ENCODE assay signal across 9 cellular contexts in genomic region chr5:126358525-126358924, GRCh38.
DNase-seq lines count a peak whose midpoint lies in the region; ATAC-seq and TF ChIP-seq lines count a peak whose summit lies in the region.
"Had no signal": no experiment of that assay in that cellular context is flagged by ENCODE, and none has a peak within 500 bp of the region (broad histone marks: within the 10 kb centered on the region; RNA-seq: fewer than 3 reads in every experiment).

No MANE protein-coding gene starts in this region.

- no peak overlapping the region for H3K9ac ChIP-seq in GM23248

- no peaks in the 10 kb centered on the region for H3K9me2 ChIP-seq in GM23248 (ENCODE audit: insufficient read depth)
- no peaks in the 10 kb centered on the region for H3K9me2 ChIP-seq in PC-9 (ENCODE audit: insufficient read depth)

- WGBS in GM23248 (ENCODE audit: low coverage in 1 of 2, low lambda C conversion rate in 2 of 2, missing lambda C conversion rate in 2 of 2), 2 experiments, result 56 to 66% methylated on average over 4 of the region's 4 CpGs
- 51% methylated on average over 4 of the region's 4 CpGs for WGBS in prostate gland

- H4K20me1 ChIP-seq in GM23248 (ENCODE audit: insufficient read depth) (no peaks in the 10 kb centered on the region), PC-9 (ENCODE audit: insufficient read depth) (no peaks in the 10 kb centered on the region)

- H2AFZ ChIP-seq in GM23248 (no peak overlapping the region), PC-9 (no peak overlapping the region)

- peaks cover 24% of the 10 kb centered on the region for H3F3A ChIP-seq in GM23248 (ENCODE audit: insufficient read depth)
- H3F3A ChIP-seq in PC-9 (ENCODE audit: insufficient read depth, low read depth), result peaks cover 21% of the 10 kb centered on the region; the same call in 1 of the 2 replicates

- no peaks in the 10 kb centered on the region for H3K27me3 ChIP-seq in GM23248 (replicated peaks; ENCODE audit: insufficient read depth)
- no peaks in the 10 kb centered on the region for H3K27me3 ChIP-seq in PC-9 (ENCODE audit: insufficient read depth, low read depth)
- H3K27me3 ChIP-seq in prostate gland (replicated peaks; ENCODE audit: insufficient read depth), result no peaks in the 10 kb centered on the region

- CTCF ChIA-PET in PC-9 (lab: Charles Lee), result no interaction called here

- ATAC-seq in GM18867 (IDR thresholded peaks at IDR 0.05; ENCODE audit: unreplicated experiment) (peak; percentile 88), HG03565 (IDR thresholded peaks at IDR 0.05; ENCODE audit: unreplicated experiment) (peak; percentile 90)

- H3K79me2 ChIP-seq in GM23248 (ENCODE audit: insufficient read depth), result no peaks in the 10 kb centered on the region
- no peaks in the 10 kb centered on the region for H3K79me2 ChIP-seq in PC-9 (ENCODE audit: low read depth)

- in situ Hi-C loops in GM23248 (cut with MboI), result no loop called here

- H3K9me3 ChIP-seq in GM23248 (ENCODE audit: low read depth) (peaks cover 6% of the 10 kb centered on the region), PC-9 (ENCODE audit: insufficient read depth, low read depth) (no peaks in the 10 kb centered on the region), prostate gland (no peaks in the 10 kb centered on the region)

- peaks cover 24% of the 10 kb centered on the region for H3K4me1 ChIP-seq in GM23248 (ENCODE audit: insufficient read depth)
- peaks cover 32% of the 10 kb centered on the region for H3K4me1 ChIP-seq in PC-9 (replicated peaks; ENCODE audit: insufficient read depth)
- H3K4me1 ChIP-seq in prostate gland (replicated peaks), result no peaks in the 10 kb centered on the region

- no peak for TF ChIP-seq POLR2A in prostate gland (IDR thresholded peaks at IDR 0.05)

- 0 out of 2 replicates have a peak, but pooled peaks cover 6% of the 10 kb centered on the region for H3K36me3 ChIP-seq in GM23248 (ENCODE audit: low read depth)
- no peaks in the 10 kb centered on the region for H3K36me3 ChIP-seq in PC-9 (ENCODE audit: low read depth)
- H3K36me3 ChIP-seq in prostate gland, result no peaks in the 10 kb centered on the region

- no peak overlapping the region for H3K4me3 ChIP-seq in GM23248
- H3K4me3 ChIP-seq in PC-9, result no peak overlapping the region
- no peak overlapping the region for H3K4me3 ChIP-seq in prostate gland

- H3K27ac ChIP-seq in GM23248, result no peak overlapping the region
- no peak overlapping the region for H3K27ac ChIP-seq in PC-9
- no peak overlapping the region for H3K27ac ChIP-seq in prostate gland

- no peak overlapping the region for H3K4me2 ChIP-seq in GM23248 (ENCODE audit: unreplicated experiment)
- no peak overlapping the region for H3K4me2 ChIP-seq in PC-9

- BruUV-seq in PC-9 (replicated peaks; lab: Mats Ljungman, UMichigan), result no TSS peak

- TF ChIP-seq CTCF in PC-9 (conservative IDR thresholded peaks at IDR 0.05) (no peak), prostate gland (IDR thresholded peaks at IDR 0.05) (no peak)

- intact Hi-C loops in PC-9 (cut with micrococcal nuclease; ENCODE audit: unreplicated experiment), result loop anchor here (10.0 kb wide), 1 partner anchor 416 kb away; the partner anchor contains the start of gene LMNB1
- intact Hi-C loops in prostate gland (cut with DNase I), result no loop called here

- peak; percentile 39 for DNase-seq in GM23248
- peak; percentile 23 for DNase-seq in iris pigment epithelial cell (ENCODE audit: low read depth)
- DNase-seq in PC-9, result no peak
- no peak for DNase-seq in NCI-H510A (lab: John Stamatoyannopoulos, UW)
- DNase-seq in activated T-cell treated with anti-CD3 and anti-CD28 coated beads for 4 hours, result no peak
- DNase-seq in prostate gland (ENCODE audit: low spot score), result no peak
- DNase-seq: NCI-H187 had no signal

- POLR2A ChIA-PET in PC-9 (lab: Charles Lee; ENCODE audit: unreplicated experiment), result no interaction called here

Comparison
In these comparisons a context has a peak if more than half of its experiments do, and no peak if none do; other contexts are left out.
1. DNase-seq: peak in GM23248 (single experiment) and iris pigment epithelial cell (single experiment); none in PC-9 (0 of 2), NCI-H510A (single experiment), activated T-cell treated with anti-CD3 and anti-CD28 coated beads for 4 hours (single experiment) and prostate gland (single experiment).